ENCODE assay signal across 1 cellular context in the genomic region with DNA sequence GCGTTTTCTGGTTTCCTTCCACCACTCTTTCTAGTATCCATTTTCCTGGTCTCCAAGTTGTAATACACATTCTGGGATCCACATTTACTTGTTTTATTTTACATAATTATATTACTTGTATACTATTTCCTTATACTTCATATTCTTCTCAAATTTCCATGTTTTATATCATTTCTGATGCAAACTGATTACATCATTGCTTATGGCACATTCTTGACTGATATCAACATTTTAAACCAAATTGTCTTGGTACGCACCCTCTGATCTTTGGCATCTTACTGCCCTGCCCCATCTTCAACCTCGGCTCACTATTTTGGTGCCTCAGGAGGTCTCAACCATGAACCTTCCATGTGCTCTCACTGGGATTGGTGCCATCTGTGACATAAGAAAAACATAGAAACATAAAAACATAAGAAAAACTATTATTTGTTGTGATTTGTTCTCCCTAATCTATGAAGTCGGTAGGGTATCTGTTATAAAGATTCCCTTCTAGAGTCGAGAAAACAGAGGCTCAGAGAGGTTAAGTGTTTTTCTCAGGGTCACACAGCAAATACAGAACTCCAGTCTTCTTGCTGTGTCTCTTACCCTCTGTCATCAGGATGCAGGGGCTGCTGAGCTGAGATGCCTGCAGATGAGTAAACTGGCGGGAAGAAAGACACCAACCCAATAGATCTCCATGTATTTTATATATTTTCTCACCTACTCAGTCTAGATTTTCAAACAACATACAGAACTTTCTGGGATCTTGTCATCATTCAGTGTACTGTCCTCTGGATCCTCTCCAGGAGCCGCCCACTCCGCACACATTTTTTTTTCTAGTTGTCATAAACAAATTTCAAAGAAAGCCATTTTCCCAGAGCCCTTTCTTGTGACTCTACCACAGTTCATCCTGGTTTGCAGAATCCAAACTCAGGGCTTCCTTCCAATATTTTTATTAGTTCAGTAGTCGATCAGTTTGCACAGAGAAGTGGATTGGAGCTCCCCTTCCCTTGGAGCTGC.
TF ChIP-seq lines count a peak whose summit lies in the region.

No MANE protein-coding gene starts in this region.

TF ChIP-seq in IMR-90, 13 proteins besides CTCF, POLR2A, EP300 and RAD21:
- TF ChIP-seq MAZ (IDR thresholded peaks at IDR 0.05; ENCODE audit: borderline replicate concordance, low read depth, low read length) (no peak), RFX5 (IDR thresholded peaks at IDR 0.05; ENCODE audit: low read depth, low read length) (no peak), CEBPB (IDR thresholded peaks at IDR 0.05; ENCODE audit: low read depth, low read length) (no peak), MAFK (IDR thresholded peaks at IDR 0.05; ENCODE audit: low read depth, low read length) (no peak), FOS (IDR thresholded peaks at IDR 0.05; ENCODE audit: low read depth, low read length) (no peak), RCOR1 (IDR thresholded peaks at IDR 0.05; ENCODE audit: insufficient replicate concordance, low read length) (no peak), USF2 (IDR thresholded peaks at IDR 0.05; ENCODE audit: low read depth, low read length) (no peak)
- TF ChIP-seq, protein P1, sequence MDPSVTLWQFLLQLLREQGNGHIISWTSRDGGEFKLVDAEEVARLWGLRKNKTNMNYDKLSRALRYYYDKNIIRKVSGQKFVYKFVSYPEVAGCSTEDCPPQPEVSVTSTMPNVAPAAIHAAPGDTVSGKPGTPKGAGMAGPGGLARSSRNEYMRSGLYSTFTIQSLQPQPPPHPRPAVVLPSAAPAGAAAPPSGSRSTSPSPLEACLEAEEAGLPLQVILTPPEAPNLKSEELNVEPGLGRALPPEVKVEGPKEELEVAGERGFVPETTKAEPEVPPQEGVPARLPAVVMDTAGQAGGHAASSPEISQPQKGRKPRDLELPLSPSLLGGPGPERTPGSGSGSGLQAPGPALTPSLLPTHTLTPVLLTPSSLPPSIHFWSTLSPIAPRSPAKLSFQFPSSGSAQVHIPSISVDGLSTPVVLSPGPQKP (IDR thresholded peaks at IDR 0.05; ENCODE audit: borderline replicate concordance, low read depth, low read length) = no peak
